22 cellular contexts compared by ENCODE assay signal in genomic region chr14:62431496-62431895, GRCh38.
"Had no signal": no experiment of that assay in that cellular context is flagged by ENCODE, and none has a peak within 500 bp of the region (broad histone marks: within the 10 kb centered on the region; RNA-seq: fewer than 3 reads in every experiment).

No MANE protein-coding gene starts in this region.

- H3K36me3 Mint-ChIP-seq: activated naive CD4-positive, alpha-beta T cell treated with anti-CD3 and anti-CD28 coated beads, Interleukin-2, amount 10 ng/mL, durations not matched to agents 7 days and 5 days; stimulated activated memory B cell treated with anti-CD40 and anti-IgM and Interleukin-4, amounts not matched to agents 10 μg/mL and 1 μg/mL and 100 μg/mL, for 72 hours had no signal

- DNase-seq: activated B cell treated with CpG ODN at 0.5 μM for 24 hours; activated CD4-positive, alpha-beta memory T cell treated with anti-CD3 and anti-CD28 coated beads, Interleukin-2, amount 10 ng/mL, durations not matched to agents 7 days and 5 days; activated CD4-positive, alpha-beta T cell treated with anti-CD3 and anti-CD28 coated beads for 48 hours; activated effector memory CD4-positive, alpha-beta T cell treated with anti-CD3 and anti-CD28 coated beads, Interleukin-2, amount 50 U/mL, for 16 hours; activated naive CD4-positive, alpha-beta T cell treated with anti-CD3 and anti-CD28 coated beads, Interleukin-2, amount 10 ng/mL, durations not matched to agents 7 days and 5 days; activated T-cell treated with anti-CD3 and anti-CD28 coated beads, Interleukin-2, amount 50 U/mL, for 72 hours; amygdala; cortex of kidney; foreskin fibroblast; kidney; lower lobe of right lung; naive thymus-derived CD4-positive, alpha-beta T cell; retina; sigmoid colon; stimulated activated CD4-positive, alpha-beta T cell treated with anti-CD3 and anti-CD28 coated beads, Interleukin-15, amount 100 ng/mL, for 24 hours; transverse colon had no signal

- H3K4me3 ChIP-seq: cardiac muscle cell, lower lobe of right lung, sigmoid colon, smooth muscle cell, transverse colon, vagina had no signal

- H3K27ac Mint-ChIP-seq: activated B cell treated with CpG ODN at 0.5 μM for 24 hours; activated CD4-positive, alpha-beta memory T cell treated with anti-CD3 and anti-CD28 coated beads, Interleukin-2, amount 10 ng/mL, durations not matched to agents 7 days and 5 days; activated naive CD4-positive, alpha-beta T cell treated with anti-CD3 and anti-CD28 coated beads, Interleukin-2, amount 10 ng/mL, durations not matched to agents 7 days and 5 days; activated T-cell treated with anti-CD3 and anti-CD28 coated beads, Interleukin-2, amount 50 U/mL, for 72 hours; naive thymus-derived CD4-positive, alpha-beta T cell; progenitor cell of endocrine pancreas; stimulated activated memory B cell treated with anti-CD40 and anti-IgM and Interleukin-4, amounts not matched to agents 10 μg/mL and 1 μg/mL and 100 μg/mL, for 72 hours had no signal

- H3K4me1 ChIP-seq: lower lobe of right lung, sigmoid colon, transverse colon, vagina had no signal

- ATAC-seq: activated T-cell treated with anti-CD3 and anti-CD28 coated beads, Interleukin-2, amount 50 U/mL, for 72 hours; left lobe of liver; lower lobe of right lung; naive thymus-derived CD4-positive, alpha-beta T cell; stimulated activated memory B cell treated with anti-CD40 and anti-IgM and Interleukin-4, amounts not matched to agents 10 μg/mL and 1 μg/mL and 100 μg/mL, for 72 hours had no signal

- H3K4me1 Mint-ChIP-seq: activated B cell treated with CpG ODN at 0.5 μM for 24 hours; activated CD4-positive, alpha-beta memory T cell treated with anti-CD3 and anti-CD28 coated beads, Interleukin-2, amount 10 ng/mL, durations not matched to agents 7 days and 5 days; activated naive CD4-positive, alpha-beta T cell treated with anti-CD3 and anti-CD28 coated beads, Interleukin-2, amount 10 ng/mL, durations not matched to agents 7 days and 5 days; stimulated activated memory B cell treated with anti-CD40 and anti-IgM and Interleukin-4, amounts not matched to agents 10 μg/mL and 1 μg/mL and 100 μg/mL, for 72 hours had no signal

- H3K27ac ChIP-seq: cardiac muscle cell, lower lobe of right lung, sigmoid colon, transverse colon, vagina had no signal

- H3K36me3 ChIP-seq: cardiac muscle cell, lower lobe of right lung, sigmoid colon, transverse colon, vagina had no signal

- H3K4me3 Mint-ChIP-seq: activated B cell treated with CpG ODN at 0.5 μM for 24 hours; activated CD4-positive, alpha-beta memory T cell treated with anti-CD3 and anti-CD28 coated beads, Interleukin-2, amount 10 ng/mL, durations not matched to agents 7 days and 5 days; activated naive CD4-positive, alpha-beta T cell treated with anti-CD3 and anti-CD28 coated beads, Interleukin-2, amount 10 ng/mL, durations not matched to agents 7 days and 5 days; activated T-cell treated with anti-CD3 and anti-CD28 coated beads, Interleukin-2, amount 50 U/mL, for 72 hours; naive thymus-derived CD4-positive, alpha-beta T cell; stimulated activated memory B cell treated with anti-CD40 and anti-IgM and Interleukin-4, amounts not matched to agents 10 μg/mL and 1 μg/mL and 100 μg/mL, for 72 hours had no signal

- H3K27me3 Mint-ChIP-seq: activated B cell treated with CpG ODN at 0.5 μM for 24 hours; activated CD4-positive, alpha-beta memory T cell treated with anti-CD3 and anti-CD28 coated beads, Interleukin-2, amount 10 ng/mL, durations not matched to agents 7 days and 5 days; activated naive CD4-positive, alpha-beta T cell treated with anti-CD3 and anti-CD28 coated beads, Interleukin-2, amount 10 ng/mL, durations not matched to agents 7 days and 5 days; naive thymus-derived CD4-positive, alpha-beta T cell; progenitor cell of endocrine pancreas; stimulated activated memory B cell treated with anti-CD40 and anti-IgM and Interleukin-4, amounts not matched to agents 10 μg/mL and 1 μg/mL and 100 μg/mL, for 72 hours had no signal

- H3K27me3 ChIP-seq: cardiac muscle cell, sigmoid colon, transverse colon, vagina had no signal
